In the genomic region with DNA sequence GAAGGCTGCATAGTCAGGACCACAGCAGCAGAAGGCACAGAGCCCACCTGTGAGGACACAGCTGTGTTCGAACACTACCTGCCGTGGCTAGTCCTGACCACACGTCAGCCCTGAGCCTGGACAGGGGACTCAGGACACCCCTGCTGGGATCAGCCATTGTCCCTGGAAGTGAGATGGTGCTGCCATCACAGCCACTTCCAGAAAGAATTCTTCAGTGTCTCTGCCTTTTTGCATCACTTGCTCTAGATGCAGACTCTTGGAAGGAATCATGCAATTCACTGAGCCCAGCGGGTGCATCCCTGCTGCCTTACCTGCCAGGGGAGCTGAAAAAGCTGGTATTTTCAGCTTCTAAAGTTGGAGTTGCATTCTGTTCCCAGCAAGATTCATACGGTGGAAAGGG, we compare ENCODE assay signal across 21 cellular contexts.
"Had no signal": no experiment of that assay in that cellular context is flagged by ENCODE, and none has a peak within 500 bp of the region (broad histone marks: within the 10 kb centered on the region; RNA-seq: fewer than 3 reads in every experiment).

No MANE protein-coding gene starts in this region.

- ATAC-seq: left colon, left ventricle myocardium superior, psoas muscle, sciatic nerve had no signal

- H3K9ac ChIP-seq: parathyroid adenoma had no signal

- H3K4me3 ChIP-seq: coronary artery, heart left ventricle, lung, psoas muscle, spleen, stomach, thoracic aorta, transverse colon had no signal

- H3K36me3 ChIP-seq: heart left ventricle, spleen, stomach, thoracic aorta, transverse colon had no signal

- H3K4me3 Mint-ChIP-seq: nephron progenitor cell had no signal

- H3K9me3 Mint-ChIP-seq: nephron progenitor cell had no signal

- H3K27me3 ChIP-seq: transverse colon had no signal

- H3K9me3 ChIP-seq: heart left ventricle, psoas muscle, spleen, stomach, thoracic aorta, transverse colon had no signal

- DNase-seq: effector CD4-positive, alpha-beta T cell; heart left ventricle; hippocampal formation; left colon; left ventricle myocardium superior; mesenchymal stem cell; midbrain; nephron progenitor cell; psoas muscle; spleen; stimulated activated CD4-positive, alpha-beta T cell treated with anti-CD3 and anti-CD28 coated beads, Interleukin-15, amount 100 ng/mL, for 24 hours; stimulated activated CD4-positive, alpha-beta T cell treated with anti-CD3 and anti-CD28 coated beads, Interleukin-1b, Interleukin-23, amount 100 ng/mL, for 48 hours; stimulated activated CD4-positive, alpha-beta T cell treated with anti-CD3 and anti-CD28 coated beads, Interleukin-4, amount 100 ng/mL, for 24 hours; stomach; substantia nigra; transverse colon had no signal

- H3K27ac ChIP-seq: heart left ventricle, psoas muscle, spleen, stomach, thoracic aorta, transverse colon had no signal

- H3K27ac Mint-ChIP-seq: nephron progenitor cell had no signal
